In the genomic region with DNA sequence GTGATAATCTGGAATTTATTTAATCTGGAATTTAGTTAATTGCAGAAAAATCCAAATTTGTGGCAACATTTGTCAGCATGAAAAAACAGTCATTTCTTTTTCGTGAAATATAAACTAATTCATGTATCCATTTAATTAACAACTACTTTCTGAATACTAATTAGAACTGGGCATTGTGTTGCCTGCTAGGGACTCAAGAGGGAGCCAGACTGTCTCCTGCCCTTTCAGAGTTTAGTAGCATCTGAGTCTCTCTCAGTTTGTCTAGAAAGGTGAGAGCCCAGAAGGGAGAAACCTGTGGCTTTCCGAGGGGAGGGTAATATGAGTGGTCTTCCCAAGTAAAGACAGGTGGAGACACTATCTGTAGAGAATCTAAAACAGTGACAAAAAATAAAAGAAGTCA, we compare ENCODE assay signal across 9 cellular contexts.
A peak's percentile ranks its signal among the peaks of the same experiment; 100 is the strongest.
DNase-seq lines count a peak whose midpoint lies in the region; ATAC-seq and TF ChIP-seq lines count a peak whose summit lies in the region.
"Had no signal": no experiment of that assay in that cellular context is flagged by ENCODE, and none has a peak within 500 bp of the region (broad histone marks: within the 10 kb centered on the region; RNA-seq: fewer than 3 reads in every experiment).

No MANE protein-coding gene starts in this region.

- H3K27ac ChIP-seq in CD8-positive, alpha-beta T cell (ENCODE audit: low read depth, low read length) = no peak overlapping the region
- H3K27ac ChIP-seq in suprapubic skin = no peak overlapping the region
- H3K27ac ChIP-seq: gastroesophageal sphincter had no signal

- peaks cover 1% of the 10 kb centered on the region for H3K27me3 Mint-ChIP-seq in Calu3 (ENCODE audit: unreplicated experiment)
- H3K27me3 Mint-ChIP-seq in chondrocyte (ENCODE audit: low read depth) = no peaks in the 10 kb centered on the region
- H3K27me3 Mint-ChIP-seq in CD8-positive, alpha-beta T cell (ENCODE audit: low read depth) = peaks cover 5% of the 10 kb centered on the region

- H3K4me3 Mint-ChIP-seq in Calu3 (ENCODE audit: low read depth, unreplicated experiment) (no peak overlapping the region), chondrocyte (ENCODE audit: unreplicated experiment) (no peak overlapping the region)
- H3K4me3 Mint-ChIP-seq in CD8-positive, alpha-beta T cell = no peak overlapping the region

- H3K4me3 ChIP-seq in CD8-positive, alpha-beta T cell (ENCODE audit: low read depth, low read length) = no peak overlapping the region
- H3K4me3 ChIP-seq in suprapubic skin = no peak overlapping the region
- H3K4me3 ChIP-seq: gastroesophageal sphincter had no signal

- H3K9me3 ChIP-seq in CD8-positive, alpha-beta T cell (ENCODE audit: low read length) = no peaks in the 10 kb centered on the region
- no peaks in the 10 kb centered on the region for H3K9me3 ChIP-seq in suprapubic skin
- H3K9me3 ChIP-seq: gastroesophageal sphincter had no signal

- DNase-seq in Calu3 (no peak), GM19240 (ENCODE audit: insufficient read length, low spot score) (peak; percentile 2), chondrocyte (ENCODE audit: low spot score) (no peak), putamen (ENCODE audit: low spot score) (no peak), suprapubic skin (ENCODE audit: low spot score in 2 of 2) (no peak)
- DNase-seq in CD8-positive, alpha-beta T cell = no peak

- no peaks in the 10 kb centered on the region for H3K9me3 Mint-ChIP-seq in Calu3 (ENCODE audit: low read depth, unreplicated experiment)
- peaks cover 24% of the 10 kb centered on the region for H3K9me3 Mint-ChIP-seq in chondrocyte (ENCODE audit: low read depth)
- peaks cover 10% of the 10 kb centered on the region for H3K9me3 Mint-ChIP-seq in CD8-positive, alpha-beta T cell

- intact Hi-C loops in Calu3 (cut with micrococcal nuclease; ENCODE audit: unreplicated experiment) = loop anchor here (10.0 kb wide), 1 partner anchor 242 kb away; no protein-coding TSS in a partner anchor
- intact Hi-C loops in CD8-positive, alpha-beta T cell (cut with DNase I, micrococcal nuclease) = loop anchor here in 1 of 2 experiments (5.0 kb wide), 1 partner anchor 240 kb away; no protein-coding TSS in a partner anchor

- TF ChIP-seq CTCF in Calu3 (IDR thresholded peaks at IDR 0.05; ENCODE audit: unreplicated experiment) = peak; percentile 13
- peak; percentile 48 for TF ChIP-seq CTCF in chondrocyte (IDR thresholded peaks at IDR 0.05)
- TF ChIP-seq CTCF in CD8-positive, alpha-beta T cell (IDR thresholded peaks at IDR 0.05) = no peak
- no peak for TF ChIP-seq CTCF in suprapubic skin (IDR thresholded peaks at IDR 0.05)

- H3K36me3 ChIP-seq in CD8-positive, alpha-beta T cell (ENCODE audit: insufficient read depth, low read length) = no peaks in the 10 kb centered on the region
- no peaks in the 10 kb centered on the region for H3K36me3 ChIP-seq in suprapubic skin
- H3K36me3 ChIP-seq: gastroesophageal sphincter had no signal

- no peak overlapping the region for H3K27ac Mint-ChIP-seq in Calu3 (ENCODE audit: unreplicated experiment)
- no peak overlapping the region for H3K27ac Mint-ChIP-seq in chondrocyte (ENCODE audit: unreplicated experiment)
- H3K27ac Mint-ChIP-seq in CD8-positive, alpha-beta T cell = no peak overlapping the region

- BruUV-seq in Calu3 (replicated peaks; lab: Mats Ljungman, UMichigan) = no TSS peak

- POLR2A ChIA-PET in CD8-positive, alpha-beta T cell (lab: Charles Lee) = no interaction called here

- H3K4me1 Mint-ChIP-seq in Calu3 (ENCODE audit: low read depth, unreplicated experiment) (peaks cover 11% of the 10 kb centered on the region), chondrocyte (ENCODE audit: low read depth) (peaks cover 20% of the 10 kb centered on the region)
- no peaks in the 10 kb centered on the region for H3K4me1 Mint-ChIP-seq in CD8-positive, alpha-beta T cell (ENCODE audit: low read depth)

- H3K36me3 Mint-ChIP-seq in Calu3 (ENCODE audit: insufficient read depth, unreplicated experiment) (no peaks in the 10 kb centered on the region), chondrocyte (ENCODE audit: low read depth) (peaks cover 3% of the 10 kb centered on the region)
- no peaks in the 10 kb centered on the region for H3K36me3 Mint-ChIP-seq in CD8-positive, alpha-beta T cell

- no peak for TF ChIP-seq EP300 in suprapubic skin (IDR thresholded peaks at IDR 0.05)

- H3K4me1 ChIP-seq in CD8-positive, alpha-beta T cell (ENCODE audit: insufficient read depth, low read length) = no peaks in the 10 kb centered on the region
- no peaks in the 10 kb centered on the region for H3K4me1 ChIP-seq in suprapubic skin
- H3K4me1 ChIP-seq: gastroesophageal sphincter had no signal

- TF ChIP-seq POLR2A in suprapubic skin (IDR thresholded peaks at IDR 0.05) = no peak

- H3K27me3 ChIP-seq in CD8-positive, alpha-beta T cell (ENCODE audit: insufficient read depth, low read length) = no peaks in the 10 kb centered on the region
- H3K27me3 ChIP-seq in suprapubic skin = no peaks in the 10 kb centered on the region
- H3K27me3 ChIP-seq: gastroesophageal sphincter had no signal

- CTCF ChIA-PET in Calu3 (lab: Charles Lee) = no interaction called here
- CTCF ChIA-PET in CD8-positive, alpha-beta T cell (lab: Charles Lee) = no interaction called here

- ATAC-seq in HG03342 (IDR thresholded peaks at IDR 0.05; ENCODE audit: unreplicated experiment) = peak; percentile 82
- ATAC-seq in HG02970 (IDR thresholded peaks at IDR 0.05; ENCODE audit: low FRiP score, unreplicated experiment) = no peak
- no peak for ATAC-seq in CD8-positive, alpha-beta T cell
- ATAC-seq: gastroesophageal sphincter had no signal

- 74% methylated on average over 2 of the region's 2 CpGs for WGBS in suprapubic skin

Comparison
In these comparisons a context has a peak if more than half of its experiments do, and no peak if none do; other contexts are left out.
1. CTCF ChIP-seq: peak in Calu3 (single experiment) and chondrocyte (single experiment); none in CD8-positive, alpha-beta T cell (single experiment) and suprapubic skin (0 of 2).